Comparison of ENCODE assay signal across 11 cellular contexts in genomic region chr5:147507480-147508126, GRCh38. TPM values are rescaled to one million over a fixed set of nuclear protein-coding genes. Genes with fewer than 3 reads are reported as not detected.
DNase-seq lines count a peak whose midpoint lies in the region; ATAC-seq and TF ChIP-seq lines count a peak whose summit lies in the region.
"Had no signal": no experiment of that assay in that cellular context is flagged by ENCODE, and none has a peak within 500 bp of the region (broad histone marks: within the 10 kb centered on the region; RNA-seq: fewer than 3 reads in every experiment).

No MANE protein-coding gene starts in this region.

- DNase-seq in ELR (ENCODE audit: low read depth) (peak; percentile 68), SK-N-SH (no peak), foreskin fibroblast (peak; percentile 42 to 74), sigmoid colon (peak; percentile 82), islet precursor cell (no peak), GM19240 (ENCODE audit: insufficient read length, low spot score) (no peak)
- no peak for DNase-seq in activated naive CD4-positive, alpha-beta T cell treated with anti-CD3 and anti-CD28 coated beads, Interleukin-2, amount 50 U/mL, for 72 hours (ENCODE audit: low spot score in 2 of 2)
- no peak for DNase-seq in activated T-cell treated with anti-CD3 and anti-CD28 coated beads, Interleukin-2, amount 50 U/mL, for 1 hour
- DNase-seq: cortex of kidney had no signal

- 24% methylated on average over 7 of the region's 7 CpGs for WGBS in SK-N-SH (ENCODE audit: low lambda C conversion rate)
- 68 to 71% methylated on average over 7 of the region's 7 CpGs for WGBS in sigmoid colon, 2 donors

- H2AFZ ChIP-seq in SK-N-SH (ENCODE audit: low read depth), result peak overlapping the region; percentile 3; the same call in 1 of the 2 replicates

- H3K36me3 Mint-ChIP-seq in activated naive CD4-positive, alpha-beta T cell treated with anti-CD3 and anti-CD28 coated beads, Interleukin-2, amount 50 U/mL, for 72 hours, result peaks cover 7 to 19% of the 10 kb centered on the region in 2 donors

- H3K27ac Mint-ChIP-seq in activated naive CD4-positive, alpha-beta T cell treated with anti-CD3 and anti-CD28 coated beads, Interleukin-2, amount 50 U/mL, for 72 hours, result no peak overlapping the region
- H3K27ac Mint-ChIP-seq: stimulated activated naive CD8-positive, alpha-beta T cell treated with anti-CD3 and anti-CD28 coated beads, Interleukin-15, Interleukin-2, amounts not matched to agents 100 ng/mL and 50 ng/mL, for 24 hours had no signal

- H3K9me2 ChIP-seq in SK-N-SH, result no peaks in the 10 kb centered on the region

- H3K27ac ChIP-seq in SK-N-SH (ENCODE audit: low read depth in 2 of 2, low read length in 1 of 2), result peak overlapping the region; percentile 82 to 86
- H3K27ac ChIP-seq in sigmoid colon, result peak overlapping the region; percentile 87 to 94 (median 92)
- H3K27ac ChIP-seq: neutrophil had no signal

- H3K9me3 ChIP-seq in SK-N-SH, result no peaks in the 10 kb centered on the region
- no peaks in the 10 kb centered on the region for H3K9me3 ChIP-seq in sigmoid colon
- H3K9me3 ChIP-seq: neutrophil had no signal

- H3K4me2 ChIP-seq in SK-N-SH, result peak overlapping the region; percentile 89

- TF ChIP-seq EP300 in SK-N-SH (IDR thresholded peaks at IDR 0.05; ENCODE audit: borderline replicate concordance in 1 of 2, low read depth in 1 of 2, low read length in 1 of 2), result 0 out of 4 replicates have a peak, but pooled peaks of 1 of the 2 experiments have one; percentile 15
- no peak for TF ChIP-seq EP300 in sigmoid colon (IDR thresholded peaks at IDR 0.05)

- no peaks in the 10 kb centered on the region for H4K20me1 ChIP-seq in SK-N-SH (ENCODE audit: insufficient read depth)

- peak overlapping the region; percentile 82 to 92 for H3K4me3 ChIP-seq in SK-N-SH (ENCODE audit: low read depth in 2 of 2, low read length in 1 of 2)
- peak overlapping the region; percentile 82 to 85 for H3K4me3 ChIP-seq in foreskin fibroblast (ENCODE audit: low read depth in 1 of 2, low read length in 2 of 2)
- H3K4me3 ChIP-seq in sigmoid colon, result peak overlapping the region; percentile 77 to 81 (median 80)

- peaks cover 30% of the 10 kb centered on the region for H3F3A ChIP-seq in SK-N-SH (replicated peaks; ENCODE audit: insufficient read depth)

- POLR2A ChIA-PET in SK-N-SH (lab: Yijun Ruan, JAX), result no interaction called here

- peaks cover 9 to 12% of the 10 kb centered on the region in 2 experiments; a peak in 2 of 4 replicates for H3K4me1 ChIP-seq in SK-N-SH (ENCODE audit: control insufficient read depth in 1 of 2, insufficient read depth in 2 of 2, low read depth in 1 of 2, low read length in 1 of 2)
- peaks cover 0 to 60% (median 41%) of the 10 kb centered on the region in 4 donors for H3K4me1 ChIP-seq in sigmoid colon

- peaks cover 68% of the 10 kb centered on the region for H3K79me2 ChIP-seq in SK-N-SH (ENCODE audit: insufficient read depth)

- H3K27me3 ChIP-seq in SK-N-SH (ENCODE audit: insufficient read depth), result no peaks in the 10 kb centered on the region
- no peaks in the 10 kb centered on the region for H3K27me3 ChIP-seq in sigmoid colon

- ATAC-seq in activated naive CD4-positive, alpha-beta T cell treated with anti-CD3 and anti-CD28 coated beads, Interleukin-2, amount 50 U/mL, for 72 hours, result no peak

- peaks cover 0 to 4% of the 10 kb centered on the region in 2 donors for H3K9me3 Mint-ChIP-seq in activated naive CD4-positive, alpha-beta T cell treated with anti-CD3 and anti-CD28 coated beads, Interleukin-2, amount 50 U/mL, for 72 hours
- H3K9me3 Mint-ChIP-seq: stimulated activated naive CD8-positive, alpha-beta T cell treated with anti-CD3 and anti-CD28 coated beads, Interleukin-15, Interleukin-2, amounts not matched to agents 100 ng/mL and 50 ng/mL, for 24 hours had no signal

- intact Hi-C loops in sigmoid colon (cut with DNase I), result loop anchor here (5.0 kb wide), 1 partner anchor 100 kb away; no protein-coding TSS in a partner anchor

- TF ChIP-seq CTCF in SK-N-SH (IDR thresholded peaks at IDR 0.05) (no peak), foreskin fibroblast (IDR thresholded peaks at IDR 0.05; ENCODE audit: low read depth, low read length) (no peak), sigmoid colon (IDR thresholded peaks at IDR 0.05) (no peak)

- H3K9ac ChIP-seq in SK-N-SH, result peak overlapping the region; percentile 88

- TF ChIP-seq POLR2A in sigmoid colon (IDR thresholded peaks at IDR 0.05), result peak in 1 of 2 donors; percentile 6

- TF ChIP-seq RAD21 in SK-N-SH (IDR thresholded peaks at IDR 0.05; ENCODE audit: low read length), result no peak

- H3K36me3 ChIP-seq in SK-N-SH (replicated peaks in 1 of 2; ENCODE audit: control insufficient read depth in 1 of 2, insufficient read depth in 2 of 2, low read length in 1 of 2) (peaks cover 0 to 7% of the 10 kb centered on the region in 2 experiments), sigmoid colon (no peaks in the 10 kb centered on the region)
- H3K36me3 ChIP-seq: neutrophil had no signal

- CTCF ChIA-PET in SK-N-SH (lab: Yijun Ruan, JAX), result interaction anchor here (0.9 to 4.5 kb wide), 6 partner anchors 14 to 71 kb away, joined by 4 to 16 read pairs (median 6); no protein-coding TSS in a partner anchor

TF ChIP-seq in SK-N-SH, 30 proteins besides CTCF, POLR2A, EP300 and RAD21:
- TF ChIP-seq, protein P1, sequence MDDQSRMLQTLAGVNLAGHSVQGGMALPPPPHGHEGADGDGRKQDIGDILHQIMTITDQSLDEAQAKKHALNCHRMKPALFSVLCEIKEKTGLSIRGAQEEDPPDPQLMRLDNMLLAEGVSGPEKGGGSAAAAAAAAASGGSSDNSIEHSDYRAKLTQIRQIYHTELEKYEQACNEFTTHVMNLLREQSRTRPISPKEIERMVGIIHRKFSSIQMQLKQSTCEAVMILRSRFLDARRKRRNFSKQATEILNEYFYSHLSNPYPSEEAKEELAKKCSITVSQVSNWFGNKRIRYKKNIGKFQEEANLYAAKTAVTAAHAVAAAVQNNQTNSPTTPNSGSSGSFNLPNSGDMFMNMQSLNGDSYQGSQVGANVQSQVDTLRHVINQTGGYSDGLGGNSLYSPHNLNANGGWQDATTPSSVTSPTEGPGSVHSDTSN (IDR thresholded peaks at IDR 0.05), result peak; percentile 64
- TF ChIP-seq TCF12 (IDR thresholded peaks at IDR 0.05) (peak; percentile 57; the same call in 1 of the 2 replicates), JUND (IDR thresholded peaks at IDR 0.05) (peak; percentile 43; the same call in 1 of the 2 replicates), FOXJ3 (CRISPR knock-in tag; IDR thresholded peaks at IDR 0.05) (no peak)

RNA-seq across cellular contexts. Expression of gene DPYSL3, which starts 2.3 kb away (rescaled TPM):
- polyA plus RNA-seq in SK-N-SH (2012; rRNA removed) (123 and 150 TPM in 2 replicates), sigmoid colon (10 to 100 TPM in 2 of 3 donors, 1 to 10 TPM in 1; 4.2 to 48.7 (median 20.4) TPM)
- polyA plus RNA-seq in SK-N-SH (2012; cell fraction: cytosol; rRNA removed), result 117 and 131 TPM in 2 replicates
- polyA plus RNA-seq in SK-N-SH (2012; cell fraction: nucleus; rRNA removed), result 176 and 191 TPM in 2 replicates
- total RNA-seq in sigmoid colon, result 100 to 1,000 TPM; 149 to 343 (median 184) TPM
- under 1 TPM in 1 of 2 donors, not detected in 1; 0.54 TPM for total RNA-seq in activated naive CD4-positive, alpha-beta T cell treated with anti-CD3 and anti-CD28 coated beads, Interleukin-2, amount 50 U/mL, for 72 hours

Comparison
In these comparisons a context has a peak if more than half of its experiments do, and no peak if none do; other contexts are left out.
1. DNase-seq: peak in ELR (single experiment), foreskin fibroblast (2 of 2) and sigmoid colon (single experiment); none in SK-N-SH (single experiment), islet precursor cell (single experiment), activated naive CD4-positive, alpha-beta T cell treated with anti-CD3 and anti-CD28 coated beads, Interleukin-2, amount 50 U/mL, for 72 hours (0 of 2), GM19240 (single experiment) and activated T-cell treated with anti-CD3 and anti-CD28 coated beads, Interleukin-2, amount 50 U/mL, for 1 hour (single experiment).
2. RNA of gene DPYSL3, which starts 2.3 kb away (total RNA-seq): 149 to 343 TPM in sigmoid colon; 0.54 TPM in activated naive CD4-positive, alpha-beta T cell treated with anti-CD3 and anti-CD28 coated beads, Interleukin-2, amount 50 U/mL, for 72 hours; every median in the first group is over 10 times any median in the second.
3. Peak in every context shown above with its lines, with median percentiles within 50 percentile points of each other: H3K4me3 ChIP-seq.